ENCODE assay signal across 15 cellular contexts in the genomic region with DNA sequence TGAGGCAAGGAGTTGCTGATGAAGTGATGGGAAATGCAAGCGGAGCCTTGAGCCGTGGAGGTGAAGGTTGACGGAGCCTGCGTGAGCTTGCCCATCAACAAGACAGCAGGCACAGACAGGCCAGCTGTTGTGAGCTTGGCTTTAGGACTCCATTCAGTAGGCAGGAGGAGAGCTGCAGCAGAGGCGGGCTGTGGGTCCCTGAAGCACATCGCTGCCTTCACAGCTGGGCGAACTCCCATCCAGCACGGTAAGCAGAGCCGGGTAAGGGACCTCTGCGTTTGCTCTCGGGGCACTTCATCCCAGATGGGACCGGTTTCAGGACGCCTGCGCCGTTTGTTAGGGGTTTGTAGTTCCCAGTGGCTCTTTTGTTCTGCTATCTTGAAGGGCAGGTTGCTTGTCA. TPM values are rescaled to one million over a fixed set of nuclear protein-coding genes. Genes with fewer than 3 reads are reported as not detected.
DNase-seq lines count a peak whose midpoint lies in the region; ATAC-seq and TF ChIP-seq lines count a peak whose summit lies in the region.
"Had no signal": no experiment of that assay in that cellular context is flagged by ENCODE, and none has a peak within 500 bp of the region (broad histone marks: within the 10 kb centered on the region; RNA-seq: fewer than 3 reads in every experiment).

No MANE protein-coding gene starts in this region.

- peaks cover 3 to 10% (median 7%) of the 10 kb centered on the region in 5 donors for H3K27me3 Mint-ChIP-seq in naive thymus-derived CD8-positive, alpha-beta T cell

- peak overlapping the region; percentile 15; the same call in 1 of the 2 replicates for H3K4me3 ChIP-seq in HFF-Myc (replicated peaks; ENCODE audit: low read depth, low read length)

- H3K4me3 Mint-ChIP-seq in naive thymus-derived CD8-positive, alpha-beta T cell: no peak overlapping the region
- H3K4me3 Mint-ChIP-seq: natural killer cell treated with Interleukin-12 subunit alpha and Interleukin-12 subunit beta and Interleukin-15 and Interleukin-18, amount 100 ng/mL, for 72 hours; T-helper 1 cell treated with Interleukin-12 subunit alpha and Interleukin-12 subunit beta and Interleukin-4 antibody, amounts not matched to agents 30 μg/mL and 1 μg/mL, for 36 hours had no signal

- no peak for DNase-seq in HFF-Myc (ENCODE audit: extremely low read depth, low read depth)
- peak; percentile 70 for DNase-seq in NCI-H748 (lab: John Stamatoyannopoulos, UW; ENCODE audit: unreplicated experiment)
- peak; percentile 56 for DNase-seq in epithelial cell of prostate (ENCODE audit: low read depth, low spot score)
- DNase-seq in retina: peak; percentile 75
- DNase-seq in naive thymus-derived CD8-positive, alpha-beta T cell: no peak
- no peak for DNase-seq in NCI-H1048 (lab: John Stamatoyannopoulos, UW)
- no peak for DNase-seq in activated CD4-positive, alpha-beta T cell treated with anti-CD3 and anti-CD28 coated beads for 48 hours
- DNase-seq: activated CD8-positive, alpha-beta memory T cell treated with anti-CD3 and anti-CD28 coated beads, Interleukin-2, amount 50 U/mL, for 48 hours; hippocampal formation; NCI-H446 treated with DMSO at 0.1 percent for 48 hours; stimulated activated CD4-positive, alpha-beta T cell treated with anti-CD3 and anti-CD28 coated beads, Interleukin-2, amount 100 ng/mL, for 48 hours had no signal

- POLR2A ChIA-PET in naive thymus-derived CD8-positive, alpha-beta T cell (lab: Charles Lee): no interaction called here

- no peak overlapping the region for H3K27ac Mint-ChIP-seq in naive thymus-derived CD8-positive, alpha-beta T cell
- H3K27ac Mint-ChIP-seq: natural killer cell treated with Interleukin-12 subunit alpha and Interleukin-12 subunit beta and Interleukin-15 and Interleukin-18, amount 100 ng/mL, for 72 hours; T-helper 1 cell treated with Interleukin-12 subunit alpha and Interleukin-12 subunit beta and Interleukin-4 antibody, amounts not matched to agents 30 μg/mL and 1 μg/mL, for 36 hours had no signal

- no peak for TF ChIP-seq CTCF in HFF-Myc (IDR thresholded peaks at IDR 0.05; ENCODE audit: low read depth, low read length, missing control alignments)

- no peak for ATAC-seq in HG02884 (IDR thresholded peaks at IDR 0.05; ENCODE audit: unreplicated experiment)
- no peak for ATAC-seq in naive thymus-derived CD8-positive, alpha-beta T cell
- ATAC-seq: natural killer cell treated with Interleukin-12 subunit alpha and Interleukin-12 subunit beta and Interleukin-15 and Interleukin-18, amount 100 ng/mL, for 72 hours had no signal

- H3K4me1 Mint-ChIP-seq in naive thymus-derived CD8-positive, alpha-beta T cell: peaks cover 0 to 3% (median 0%) of the 10 kb centered on the region in 4 donors

- peak overlapping the region; percentile 86 for H3K27ac ChIP-seq in epithelial cell of prostate

- no peaks in the 10 kb centered on the region for H3K36me3 Mint-ChIP-seq in naive thymus-derived CD8-positive, alpha-beta T cell
- H3K36me3 Mint-ChIP-seq: natural killer cell treated with Interleukin-12 subunit alpha and Interleukin-12 subunit beta and Interleukin-15 and Interleukin-18, amount 100 ng/mL, for 72 hours had no signal

- H3K9me3 Mint-ChIP-seq in naive thymus-derived CD8-positive, alpha-beta T cell: peaks cover 0 to 3% (median 0%) of the 10 kb centered on the region in 9 donors
- H3K9me3 Mint-ChIP-seq: natural killer cell treated with Interleukin-12 subunit alpha and Interleukin-12 subunit beta and Interleukin-15 and Interleukin-18, amount 100 ng/mL, for 72 hours; T-helper 1 cell treated with Interleukin-12 subunit alpha and Interleukin-12 subunit beta and Interleukin-4 antibody, amounts not matched to agents 30 μg/mL and 1 μg/mL, for 36 hours had no signal

RNA-seq across cellular contexts. Expression of a gene that starts 54.8 kb away (rescaled TPM):
- total RNA-seq in naive thymus-derived CD8-positive, alpha-beta T cell: not detected
- polyA plus RNA-seq in naive thymus-derived CD8-positive, alpha-beta T cell: not detected
- total RNA-seq: natural killer cell treated with Interleukin-12 subunit alpha and Interleukin-12 subunit beta and Interleukin-15 and Interleukin-18, amount 100 ng/mL, for 72 hours; temporal lobe had no signal

Comparison
In these comparisons a context has a peak if more than half of its experiments do, and no peak if none do; other contexts are left out.
1. DNase-seq: peak in NCI-H748 (single experiment), epithelial cell of prostate (single experiment) and retina (single experiment); none in HFF-Myc (single experiment), naive thymus-derived CD8-positive, alpha-beta T cell (0 of 10), NCI-H1048 (single experiment) and activated CD4-positive, alpha-beta T cell treated with anti-CD3 and anti-CD28 coated beads for 48 hours (single experiment).